Comparison of ENCODE assay signal across 27 cellular contexts in genomic region chr19:3483226-3483628, GRCh38. TPM values are rescaled to one million over a fixed set of nuclear protein-coding genes. Genes with fewer than 3 reads are reported as not detected.
DNase-seq lines count a peak whose midpoint lies in the region; ATAC-seq, FAIRE-seq and TF ChIP-seq lines count a peak whose summit lies in the region.
"Had no signal": no experiment of that assay in that cellular context is flagged by ENCODE, and none has a peak within 500 bp of the region (broad histone marks: within the 10 kb centered on the region; RNA-seq: fewer than 3 reads in every experiment).

TSS of gene SMIM44 (minus strand) at chr19:3483441. CDS start at chr19:3483403, 38 bp downstream.

- no peaks in the 10 kb centered on the region for H4K20me1 ChIP-seq in DOHH2 (ENCODE audit: control insufficient read depth, insufficient read depth, low read depth, low read length)

- TF ChIP-seq CTCF in DOHH2 (IDR thresholded peaks at IDR 0.05; ENCODE audit: low read depth, low read length, poor library complexity, severe bottlenecking) (no peak), breast epithelium (IDR thresholded peaks at IDR 0.05) (no peak)

- peak within 1 kb of the TSS; percentile 61 for H3K4me2 ChIP-seq in DOHH2 (ENCODE audit: low read length)

- TF ChIP-seq POLR2A in breast epithelium (IDR thresholded peaks at IDR 0.05), result no peak

- no peaks in the 10 kb centered on the region for H3K9me2 ChIP-seq in DOHH2 (replicated peaks; ENCODE audit: control insufficient read depth, low read length)

- intact Hi-C loops in breast epithelium (cut with DNase I; ENCODE audit: low total_unique reads), result no loop called here

- H3K4me1 ChIP-seq in DOHH2 (ENCODE audit: control insufficient read depth, low read length), result peaks cover 42% of the 10 kb centered on the region
- H3K4me1 ChIP-seq in breast epithelium, result no peaks in the 10 kb centered on the region
- peaks cover 0 to 4% of the 10 kb centered on the region in 2 donors for H3K4me1 ChIP-seq in muscle layer of duodenum (ENCODE audit: control insufficient read depth in 1 of 2, insufficient read depth in 2 of 2, low read length in 2 of 2)
- H3K4me1 ChIP-seq: gastroesophageal sphincter had no signal

- H3K4me3 ChIP-seq in DOHH2 (ENCODE audit: low read length) (no peak within 1 kb of the TSS), breast epithelium (peak within 1 kb of the TSS in 2 of 3 donors; percentile 32 to 58), muscle layer of duodenum (ENCODE audit: low read depth in 1 of 2, low read length in 2 of 2) (no peak within 1 kb of the TSS)
- H3K4me3 ChIP-seq: esophagus muscularis mucosa, gastroesophageal sphincter, skin epidermis, tibial nerve had no signal

- no peaks in the 10 kb centered on the region for H3K9me3 ChIP-seq in DOHH2 (ENCODE audit: control insufficient read depth, insufficient read depth, low read length)
- no peaks in the 10 kb centered on the region for H3K9me3 ChIP-seq in breast epithelium
- H3K9me3 ChIP-seq in muscle layer of duodenum (ENCODE audit: control insufficient read depth in 1 of 2, low read length in 2 of 2), result no peaks in the 10 kb centered on the region
- H3K9me3 ChIP-seq: esophagus muscularis mucosa, gastroesophageal sphincter, tibial nerve had no signal

- H3F3A ChIP-seq in DOHH2 (ENCODE audit: control insufficient read depth, insufficient read depth), result peaks cover 12% of the 10 kb centered on the region

- FAIRE-seq in GM19239 (lab: Jason Lieb, UNC) (no peak), urothelium cell line (lab: Jason Lieb, UNC) (no peak)
- FAIRE-seq: astrocyte, RCC 7860 had no signal

- H3K36me3 ChIP-seq in DOHH2 (ENCODE audit: control insufficient read depth, low read length) (no peaks in the 10 kb centered on the region), breast epithelium (no peaks in the 10 kb centered on the region), muscle layer of duodenum (ENCODE audit: control insufficient read depth in 1 of 2, insufficient read depth in 2 of 2, low read length in 2 of 2) (no peaks in the 10 kb centered on the region)
- H3K36me3 ChIP-seq: esophagus muscularis mucosa, gastroesophageal sphincter, tibial nerve had no signal

- DNase-seq in NCI-H82 (lab: John Stamatoyannopoulos, UW) (peak; percentile 80), breast epithelium (ENCODE audit: low spot score in 2 of 2) (no peak), GM19239 (ENCODE audit: insufficient read length, low spot score) (no peak), urothelium cell line (ENCODE audit: low spot score) (no peak)
- no peak for DNase-seq in activated CD4-positive, alpha-beta T cell treated with anti-CD3 and anti-CD28 coated beads, Interleukin-2, amount 50 U/mL, for 1 hour
- DNase-seq: activated CD4-positive, CD25-positive, alpha-beta regulatory T cell treated with anti-CD3 and anti-CD28 coated beads, Interleukin-2, amount 50 U/mL, for 72 hours; CD4-positive, CD25-positive, alpha-beta regulatory T cell; DMS79 treated with DMSO at 0.1 percent for 48 hours; effector memory CD4-positive, alpha-beta T cell; HCEC 1CT; NCI-H1105 treated with DMSO at 0.1 percent for 48 hours; NCI-H2171; stimulated activated naive CD8-positive, alpha-beta T cell treated with anti-CD3 and anti-CD28 coated beads, Interleukin-15, Interleukin-2, amounts not matched to agents 100 U/mL and 50 U/mL, for 24 hours; T-helper 9 cell had no signal

- no peaks in the 10 kb centered on the region for H3K79me2 ChIP-seq in DOHH2 (ENCODE audit: control insufficient read depth, low read length)

- H3K27me3 ChIP-seq in DOHH2 (ENCODE audit: control insufficient read depth, low read length) (no peaks in the 10 kb centered on the region), breast epithelium (peaks cover 8 to 37% of the 10 kb centered on the region in 2 donors), muscle layer of duodenum (ENCODE audit: low read depth, low read length) (no peaks in the 10 kb centered on the region)

- no peak for ATAC-seq in SK-N-SH treated with all-trans-retinoic acid at 6 μM for 48 hours
- ATAC-seq: activated naive CD4-positive, alpha-beta T cell treated with anti-CD3 and anti-CD28 coated beads, Interleukin-2, amount 50 U/mL, for 72 hours; gastroesophageal sphincter; stimulated activated naive CD8-positive, alpha-beta T cell treated with anti-CD3 and anti-CD28 coated beads, Interleukin-15, Interleukin-2, amounts not matched to agents 100 U/mL and 50 U/mL, for 24 hours had no signal

- H3K27ac ChIP-seq in DOHH2 (ENCODE audit: low read depth, low read length) (no peak within 1 kb of the TSS), breast epithelium (no peak within 1 kb of the TSS), muscle layer of duodenum (ENCODE audit: low read length) (peak within 1 kb of the TSS; percentile 8)
- H3K27ac ChIP-seq: esophagus muscularis mucosa, gastroesophageal sphincter, skin epidermis had no signal

TF ChIP-seq in SK-N-SH treated with all-trans-retinoic acid at 6 μM for 48 hours, 23 proteins besides CTCF, POLR2A, EP300 and RAD21 (continues in another document):
- TF ChIP-seq ARNTL (CRISPR knock-in tag; IDR thresholded peaks at IDR 0.05; ENCODE audit: borderline replicate concordance, low read depth), result no peak
- no peak for TF ChIP-seq TCF4 (CRISPR knock-in tag; IDR thresholded peaks at IDR 0.05; ENCODE audit: borderline replicate concordance)
- no peak for TF ChIP-seq ZNF70 (CRISPR knock-in tag; IDR thresholded peaks at IDR 0.05)
- TF ChIP-seq ESRRG (CRISPR knock-in tag; IDR thresholded peaks at IDR 0.05), result no peak
- TF ChIP-seq ZFP30 (CRISPR knock-in tag; IDR thresholded peaks at IDR 0.05), result no peak
- TF ChIP-seq PPARA (CRISPR knock-in tag; IDR thresholded peaks at IDR 0.05; ENCODE audit: borderline replicate concordance), result no peak
- TF ChIP-seq TSHZ2 (CRISPR knock-in tag; IDR thresholded peaks at IDR 0.05), result no peak
- no peak for TF ChIP-seq SNAI2 (CRISPR knock-in tag; IDR thresholded peaks at IDR 0.05)
- no peak for TF ChIP-seq CREB5 (CRISPR knock-in tag; IDR thresholded peaks at IDR 0.05; ENCODE audit: low read depth)
- TF ChIP-seq ZFP3 (CRISPR knock-in tag; IDR thresholded peaks at IDR 0.05), result no peak
- TF ChIP-seq ZNF8 (CRISPR knock-in tag; IDR thresholded peaks at IDR 0.05), result no peak
- TF ChIP-seq RARB (CRISPR knock-in tag; IDR thresholded peaks at IDR 0.05), result no peak
- no peak for TF ChIP-seq POU6F1 (CRISPR knock-in tag; IDR thresholded peaks at IDR 0.05; ENCODE audit: borderline replicate concordance, low read depth)
- TF ChIP-seq TOX (CRISPR knock-in tag; IDR thresholded peaks at IDR 0.05; ENCODE audit: borderline replicate concordance), result no peak
- no peak for TF ChIP-seq ZC3H10 (CRISPR knock-in tag; IDR thresholded peaks at IDR 0.05)

RNA-seq across cellular contexts. Expression of gene SMIM44, which starts in this region (rescaled TPM):
- not detected for total RNA-seq in breast epithelium
- total RNA-seq: activated naive CD4-positive, alpha-beta T cell treated with anti-CD3 and anti-CD28 coated beads, Interleukin-2, amount 50 U/mL, for 72 hours; astrocyte; CD4-positive, CD25-positive, alpha-beta regulatory T cell; cerebellum; esophagus muscularis mucosa; gastroesophageal sphincter; neural crest cell; posterior vena cava; tibial nerve had no signal

Comparison
In these comparisons a context has a peak if more than half of its experiments do, and no peak if none do; other contexts are left out.
1. H3K4me3 ChIP-seq: peak in breast epithelium (2 of 3); none in DOHH2 (single experiment) and muscle layer of duodenum (0 of 2).